2 cellular contexts compared by ENCODE assay signal in the genomic region with DNA sequence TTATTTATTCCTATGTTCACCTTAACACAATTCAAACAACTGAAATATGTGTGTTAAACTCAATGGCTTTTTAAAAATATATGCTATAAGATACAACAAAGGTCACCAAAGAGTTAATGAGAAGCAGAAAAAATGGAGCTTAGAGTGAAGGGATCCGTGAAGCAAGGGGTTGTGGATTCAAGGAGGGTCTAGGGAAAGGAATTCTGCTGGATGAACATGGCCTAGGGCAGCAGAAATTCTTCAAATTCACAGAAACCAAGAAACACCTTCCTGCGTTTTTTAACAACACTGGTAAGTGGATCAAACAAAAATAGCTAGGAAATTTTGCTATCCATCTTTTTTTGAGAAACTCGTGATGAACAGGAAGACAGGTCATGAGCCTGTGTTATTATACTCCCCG.
TF ChIP-seq lines count a peak whose summit lies in the region.

No MANE protein-coding gene starts in this region.

TF ChIP-seq in GM23338, 12 proteins besides CTCF, POLR2A, EP300 and RAD21:
- TF ChIP-seq EZH2 (IDR thresholded peaks at IDR 0.05; ENCODE audit: low read depth, unreplicated experiment) (no peak), ZNF114 (CRISPR knock-in tag; IDR thresholded peaks at IDR 0.05) (no peak), POLR2AphosphoS5 (IDR thresholded peaks at IDR 0.05; ENCODE audit: low read depth) (no peak), NANOG (IDR thresholded peaks at IDR 0.05; ENCODE audit: borderline replicate concordance) (no peak)
TF ChIP-seq in GM23338: peak in this region for 0.

TF ChIP-seq in H1, 55 proteins besides CTCF, POLR2A, EP300 and RAD21:
- TF ChIP-seq RXRA (IDR thresholded peaks at IDR 0.05; ENCODE audit: insufficient read depth, low read depth, low read length) (no peak), PHF8 (conservative IDR thresholded peaks at IDR 0.05; ENCODE audit: low read depth, low read length) (no peak)
- TF ChIP-seq, protein P1, sequence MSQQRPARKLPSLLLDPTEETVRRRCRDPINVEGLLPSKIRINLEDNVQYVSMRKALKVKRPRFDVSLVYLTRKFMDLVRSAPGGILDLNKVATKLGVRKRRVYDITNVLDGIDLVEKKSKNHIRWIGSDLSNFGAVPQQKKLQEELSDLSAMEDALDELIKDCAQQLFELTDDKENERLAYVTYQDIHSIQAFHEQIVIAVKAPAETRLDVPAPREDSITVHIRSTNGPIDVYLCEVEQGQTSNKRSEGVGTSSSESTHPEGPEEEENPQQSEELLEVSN (IDR thresholded peaks at IDR 0.05) = no peak
